ENCODE assay signal across 8 cellular contexts in the genomic region with DNA sequence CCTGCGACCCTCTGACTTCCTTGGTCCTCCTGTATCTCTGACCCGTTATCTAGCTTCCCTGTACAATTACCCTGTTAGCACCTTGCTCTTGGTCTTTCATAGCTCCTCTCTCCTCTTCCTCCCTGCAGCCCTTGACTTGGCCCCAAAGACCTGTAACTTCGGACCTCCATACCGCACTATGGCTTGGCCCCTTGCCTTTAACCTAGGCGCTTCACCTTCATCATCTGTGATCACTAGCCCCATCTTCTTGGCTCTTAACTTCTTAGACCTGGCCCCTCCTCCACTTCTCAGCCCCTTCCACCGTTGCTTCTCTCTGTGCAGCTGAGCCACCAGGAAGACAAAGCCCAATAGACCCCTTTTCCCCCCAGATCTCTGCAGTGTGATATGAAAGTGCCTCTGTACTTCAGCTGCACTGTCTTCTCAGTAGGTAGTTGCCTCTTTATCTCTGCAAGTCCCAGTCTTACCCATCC. TPM values are rescaled to one million over a fixed set of nuclear protein-coding genes. Genes with fewer than 3 reads are reported as not detected.
DNase-seq lines count a peak whose midpoint lies in the region; ATAC-seq, FAIRE-seq and TF ChIP-seq lines count a peak whose summit lies in the region.

No MANE protein-coding gene starts in this region.

- no peaks in the 10 kb centered on the region for H4K20me1 ChIP-seq in Karpas-422 (ENCODE audit: insufficient read depth, low read depth, low read length)

- H3K4me1 ChIP-seq in Caco-2 (no peaks in the 10 kb centered on the region; the same call in 1 of the 2 replicates), Karpas-422 (ENCODE audit: low read length) (peaks cover 53% of the 10 kb centered on the region), colonic mucosa (peaks cover 4% of the 10 kb centered on the region)

- intact Hi-C loops in Caco-2 (cut with micrococcal nuclease; ENCODE audit: unreplicated experiment) (no loop called here), colonic mucosa (cut with DNase I) (no loop called here)

- no peak for ATAC-seq in natural killer cell treated with Interleukin-12 subunit alpha and Interleukin-12 subunit beta and Interleukin-15 and Interleukin-18, amount 100 ng/mL, for 72 hours

- H3K79me2 ChIP-seq in Karpas-422 (ENCODE audit: low read length) = peaks cover 27% of the 10 kb centered on the region

- peak overlapping the region; percentile 83 for H3K4me2 ChIP-seq in Karpas-422 (ENCODE audit: low read depth, low read length, poor library complexity, severe bottlenecking)

- CTCF ChIA-PET in Caco-2 (lab: Charles Lee) = interaction anchor here (1.7 kb wide), 1 partner anchor 227 kb away, joined by 19 read pairs; no protein-coding TSS in a partner anchor

- no peaks in the 10 kb centered on the region for H3K27me3 ChIP-seq in Caco-2 (replicated peaks; ENCODE audit: control insufficient read depth, insufficient read depth, low read length)
- no peaks in the 10 kb centered on the region for H3K27me3 ChIP-seq in Karpas-422 (ENCODE audit: low read length)
- no peaks in the 10 kb centered on the region for H3K27me3 ChIP-seq in colonic mucosa

- H3K4me3 ChIP-seq in Caco-2 (ENCODE audit: low read depth, low read length) = peak overlapping the region; percentile 75
- H3K4me3 ChIP-seq in Karpas-422 (ENCODE audit: low read length) = peak overlapping the region; percentile 81
- H3K4me3 ChIP-seq in colonic mucosa = peak overlapping the region; percentile 99

- H3K4me1 Mint-ChIP-seq in Caco-2 (ENCODE audit: low read depth, unreplicated experiment) = peaks cover 10% of the 10 kb centered on the region
- peaks cover 27 to 32% of the 10 kb centered on the region in 2 donors for H3K4me1 Mint-ChIP-seq in natural killer cell treated with Interleukin-12 subunit alpha and Interleukin-12 subunit beta and Interleukin-15 and Interleukin-18, amount 100 ng/mL, for 72 hours (ENCODE audit: low read depth in 2 of 2)

- FAIRE-seq in frontal cortex (lab: Jason Lieb, UNC) = no peak

- H3K9me2 ChIP-seq in Karpas-422 (replicated peaks; ENCODE audit: insufficient read depth, low read length) = no peaks in the 10 kb centered on the region

- H3K9me3 ChIP-seq in Caco-2 (no peaks in the 10 kb centered on the region), Karpas-422 (ENCODE audit: low read length) (no peaks in the 10 kb centered on the region), colonic mucosa (no peaks in the 10 kb centered on the region)

- H3K4me3 Mint-ChIP-seq in Caco-2 (ENCODE audit: unreplicated experiment) = peak overlapping the region; percentile 100
- H3K4me3 Mint-ChIP-seq in natural killer cell treated with Interleukin-12 subunit alpha and Interleukin-12 subunit beta and Interleukin-15 and Interleukin-18, amount 100 ng/mL, for 72 hours = peak overlapping the region; percentile 99

- peak overlapping the region; percentile 88 for H3K9ac ChIP-seq in Karpas-422 (ENCODE audit: low read length)
- peak overlapping the region; percentile 80 to 90 for H3K9ac ChIP-seq in colonic mucosa (ENCODE audit: low read depth in 2 of 2, low read length in 2 of 2)

- no peaks in the 10 kb centered on the region for H3K9me3 Mint-ChIP-seq in Caco-2 (ENCODE audit: unreplicated experiment)
- no peaks in the 10 kb centered on the region for H3K9me3 Mint-ChIP-seq in natural killer cell treated with Interleukin-12 subunit alpha and Interleukin-12 subunit beta and Interleukin-15 and Interleukin-18, amount 100 ng/mL, for 72 hours

- no peak for TF ChIP-seq CTCF in Caco-2 (IDR thresholded peaks at IDR 0.05; ENCODE audit: insufficient read depth in 1 of 2, low read depth in 1 of 2, low read length in 1 of 2, severe bottlenecking in 1 of 2, unreplicated experiment in 1 of 2)
- TF ChIP-seq CTCF in colonic mucosa (IDR thresholded peaks at IDR 0.05) = no peak

- DNase-seq in Caco-2 (no peak), Karpas-422 (peak; percentile 63), colonic mucosa (no peak), D341Med (ENCODE audit: low spot score) (no peak), frontal cortex (ENCODE audit: low spot score in 2 of 2) (no peak), pons (ENCODE audit: low spot score) (no peak)
- no peak for DNase-seq in natural killer cell treated with Interleukin-12 subunit alpha and Interleukin-12 subunit beta and Interleukin-15 and Interleukin-18, amount 100 ng/mL, for 72 hours (ENCODE audit: low spot score)
- no peak for DNase-seq in central memory CD4-positive, alpha-beta T cell

- POLR2A ChIA-PET in Caco-2 (lab: Charles Lee) = interaction anchor here (1.3 to 1.8 kb wide), 3 partner anchors 30 to 164 kb away, joined by 6 to 13 read pairs (median 10); partner anchors contain the start of genes C1orf50, ERMAP, P3H1 and SVBP

- H3K36me3 ChIP-seq in Caco-2 (ENCODE audit: control insufficient read depth, insufficient read depth, low read length) (no peaks in the 10 kb centered on the region), Karpas-422 (ENCODE audit: insufficient read depth, low read length) (peaks cover 26% of the 10 kb centered on the region), colonic mucosa (no peaks in the 10 kb centered on the region)

- no TSS peak for BruUV-seq in Caco-2 (replicated peaks; lab: Mats Ljungman, UMichigan)

- H3K27me3 Mint-ChIP-seq in Caco-2 (ENCODE audit: insufficient read depth, unreplicated experiment) = no peaks in the 10 kb centered on the region
- no peaks in the 10 kb centered on the region for H3K27me3 Mint-ChIP-seq in natural killer cell treated with Interleukin-12 subunit alpha and Interleukin-12 subunit beta and Interleukin-15 and Interleukin-18, amount 100 ng/mL, for 72 hours

- peak overlapping the region; percentile 62 for H3K27ac ChIP-seq in Karpas-422 (ENCODE audit: low read length)
- no peak overlapping the region for H3K27ac ChIP-seq in colonic mucosa

- peaks cover 26% of the 10 kb centered on the region for H3K36me3 Mint-ChIP-seq in Caco-2 (ENCODE audit: insufficient read depth, unreplicated experiment)
- peaks cover 16% of the 10 kb centered on the region for H3K36me3 Mint-ChIP-seq in natural killer cell treated with Interleukin-12 subunit alpha and Interleukin-12 subunit beta and Interleukin-15 and Interleukin-18, amount 100 ng/mL, for 72 hours

- H2AFZ ChIP-seq in Karpas-422 (ENCODE audit: low read length) = no peak overlapping the region

- peak overlapping the region; percentile 94 for H3K27ac Mint-ChIP-seq in Caco-2 (ENCODE audit: unreplicated experiment)
- H3K27ac Mint-ChIP-seq in natural killer cell treated with Interleukin-12 subunit alpha and Interleukin-12 subunit beta and Interleukin-15 and Interleukin-18, amount 100 ng/mL, for 72 hours = peak overlapping the region; percentile 78 to 81

RNA-seq across cellular contexts. Expression of gene ZNF691, which starts 0.7 kb away (rescaled TPM):
- total RNA-seq in Caco-2 (2022) (6.2 and 7.8 TPM in 2 replicates), colonic mucosa (1 to 10 TPM; 5.1 to 6.2 TPM), frontal cortex (9.4 TPM)
- total RNA-seq in Karpas-422 (2014; rRNA removed; shearing (Covaris generic); ENCODE audit: low replicate concordance) = 15.4 and 18.3 TPM in 2 replicates
- total RNA-seq in natural killer cell treated with Interleukin-12 subunit alpha and Interleukin-12 subunit beta and Interleukin-15 and Interleukin-18, amount 100 ng/mL, for 72 hours = 10 to 100 TPM; 10.1 to 14.0 TPM

RNA-seq across cellular contexts. Expression of gene SVBP, which starts 29.9 kb away (rescaled TPM):
- total RNA-seq in Caco-2 (2022) (18.6 and 19.2 TPM in 2 replicates), colonic mucosa (10 to 100 TPM; 14.0 to 22.9 TPM), frontal cortex (55.4 TPM)
- total RNA-seq in Karpas-422 (2014; rRNA removed; shearing (Covaris generic); ENCODE audit: low replicate concordance) = 18.2 and 45.4 TPM in 2 replicates
- 10 to 100 TPM in 1 of 2 donors, 1 to 10 TPM in 1; 8.4 to 10.7 TPM for total RNA-seq in natural killer cell treated with Interleukin-12 subunit alpha and Interleukin-12 subunit beta and Interleukin-15 and Interleukin-18, amount 100 ng/mL, for 72 hours

RNA-seq across cellular contexts. Expression of gene ERMAP, which starts 30.2 kb away (rescaled TPM):
- total RNA-seq in Caco-2 (2022) (4.8 and 5.2 TPM in 2 replicates), colonic mucosa (10 to 100 TPM in 1 of 2 donors, 1 to 10 TPM in 1; 9.0 to 13.3 TPM), frontal cortex (3.3 TPM)
- total RNA-seq in Karpas-422 (2014; rRNA removed; shearing (Covaris generic); ENCODE audit: low replicate concordance) = 0.54 and 1.6 TPM in 2 replicates
- 1 to 10 TPM; 2.5 to 4.0 TPM for total RNA-seq in natural killer cell treated with Interleukin-12 subunit alpha and Interleukin-12 subunit beta and Interleukin-15 and Interleukin-18, amount 100 ng/mL, for 72 hours
